Comparison of ENCODE assay signal across 8 cellular contexts in genomic region chr11:44600739-44601416, GRCh38. TPM values are rescaled to one million over a fixed set of nuclear protein-coding genes. Genes with fewer than 3 reads are reported as not detected.
DNase-seq lines count a peak whose midpoint lies in the region; ATAC-seq and TF ChIP-seq lines count a peak whose summit lies in the region.

No MANE protein-coding gene starts in this region.

- H3K4me1 Mint-ChIP-seq in osteocyte (ENCODE audit: unreplicated experiment) (peaks cover 62% of the 10 kb centered on the region), endothelial cell (ENCODE audit: unreplicated experiment) (no peaks in the 10 kb centered on the region)

- H3K4me3 Mint-ChIP-seq in osteocyte (ENCODE audit: unreplicated experiment) (no peak overlapping the region), endothelial cell (ENCODE audit: unreplicated experiment) (no peak overlapping the region)

- TF ChIP-seq CTCF in osteocyte (IDR thresholded peaks at IDR 0.05) (no peak), endothelial cell (IDR thresholded peaks at IDR 0.05; ENCODE audit: unreplicated experiment) (no peak)

- H3K36me3 Mint-ChIP-seq in osteocyte (ENCODE audit: unreplicated experiment) (no peaks in the 10 kb centered on the region), endothelial cell (ENCODE audit: low read depth, unreplicated experiment) (no peaks in the 10 kb centered on the region)

- peak; percentile 23 for ATAC-seq in HG02884 (IDR thresholded peaks at IDR 0.05; ENCODE audit: unreplicated experiment)

- no peaks in the 10 kb centered on the region for H3K9me3 Mint-ChIP-seq in osteocyte (ENCODE audit: unreplicated experiment)
- no peaks in the 10 kb centered on the region for H3K9me3 Mint-ChIP-seq in endothelial cell (ENCODE audit: unreplicated experiment)

- in situ Hi-C loops in GM18951 (cut with MboI; ENCODE audit: low sequenced_read_pairs, unreplicated experiment) = no loop called here

- DNase-seq in SW480 (ENCODE audit: low spot score) = peak; percentile 80
- peak; percentile 88 for DNase-seq in osteocyte (ENCODE audit: extremely low spot score, unreplicated experiment)
- DNase-seq in putamen (ENCODE audit: low spot score) = no peak
- DNase-seq in endothelial cell (ENCODE audit: low spot score) = no peak
- no peak for DNase-seq in D341Med (ENCODE audit: low spot score)
- no peak for DNase-seq in activated naive CD4-positive, alpha-beta T cell treated with anti-CD3 and anti-CD28 coated beads, Interleukin-2, amount 50 U/mL, for 16 hours

- H3K27me3 Mint-ChIP-seq in osteocyte (ENCODE audit: unreplicated experiment) (no peaks in the 10 kb centered on the region), endothelial cell (ENCODE audit: unreplicated experiment) (peaks cover 7% of the 10 kb centered on the region)

- H3K27ac Mint-ChIP-seq in osteocyte (ENCODE audit: unreplicated experiment) = peak overlapping the region; percentile 27
- no peak overlapping the region for H3K27ac Mint-ChIP-seq in endothelial cell (ENCODE audit: unreplicated experiment)

- TF ChIP-seq POLR2A in GM18951 (IDR thresholded peaks at IDR 0.05; ENCODE audit: extremely low read depth, insufficient read depth, insufficient read length) = peak; percentile 31

RNA-seq across cellular contexts. Expression of gene CD82, which starts 35.4 kb away (rescaled TPM):
- 29.5 and 34.6 TPM in 2 replicates for total RNA-seq in osteocyte
- 16.1 TPM for total RNA-seq in endothelial cell (ENCODE audit: unreplicated experiment)

Comparison
In these comparisons a context has a peak if more than half of its experiments do, and no peak if none do; other contexts are left out.
1. DNase-seq: peak in SW480 (single experiment) and osteocyte (single experiment); none in putamen (single experiment), endothelial cell (single experiment), D341Med (single experiment) and activated naive CD4-positive, alpha-beta T cell treated with anti-CD3 and anti-CD28 coated beads, Interleukin-2, amount 50 U/mL, for 16 hours (single experiment).